ENCODE assay signal across 23 cellular contexts in the genomic region with DNA sequence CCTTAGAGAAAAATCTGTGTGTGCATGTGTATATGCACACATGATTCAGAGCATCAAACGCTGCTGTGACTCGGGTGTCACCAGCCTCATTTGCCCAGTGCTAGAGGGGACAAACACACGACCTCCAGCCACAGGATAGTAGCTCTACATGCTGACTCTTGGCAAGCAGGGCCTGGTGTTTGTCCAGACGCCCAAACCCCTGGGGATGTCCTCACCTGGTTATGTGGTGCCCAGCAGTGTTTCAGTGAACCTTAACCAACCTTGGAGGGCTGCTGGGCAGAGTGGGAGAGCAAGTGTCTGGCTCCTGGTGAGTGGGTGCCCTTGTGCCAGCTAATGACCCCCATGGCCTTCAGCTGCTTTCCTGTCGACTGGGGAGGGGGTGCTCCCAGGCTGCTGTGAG. TPM values are rescaled to one million over a fixed set of nuclear protein-coding genes. Genes with fewer than 3 reads are reported as not detected.
"Had no signal": no experiment of that assay in that cellular context is flagged by ENCODE, and none has a peak within 500 bp of the region (broad histone marks: within the 10 kb centered on the region; RNA-seq: fewer than 3 reads in every experiment).

No MANE protein-coding gene starts in this region.

- DNase-seq: effector memory CD8-positive, alpha-beta T cell; glutamatergic neuron; left colon; mesendoderm; naive B cell; right cardiac atrium; small intestine; stimulated activated CD4-positive, alpha-beta T cell treated with anti-CD3 and anti-CD28 coated beads, Interleukin-2, amount 100 ng/mL, for 48 hours; stimulated activated CD8-positive, alpha-beta memory T cell treated with anti-CD3 and anti-CD28 coated beads, Interleukin-4, amount 100 ng/mL, for 48 hours; stimulated activated naive CD8-positive, alpha-beta T cell treated with anti-CD3 and anti-CD28 coated beads, Interleukin-15, Interleukin-2, amounts not matched to agents 100 U/mL and 50 U/mL, for 24 hours; upper lobe of left lung had no signal

- H3K27ac ChIP-seq: epithelial cell of prostate, esophagus muscularis mucosa, gastroesophageal sphincter, neutrophil, tibial artery, upper lobe of left lung had no signal

- H3K4me3 ChIP-seq: esophagus muscularis mucosa, gastroesophageal sphincter, tibial artery, upper lobe of left lung had no signal

- H3K4me1 ChIP-seq: esophagus muscularis mucosa, gastroesophageal sphincter, tibial artery, upper lobe of left lung had no signal

- FAIRE-seq: keratinocyte, small intestine had no signal

- H3K27me3 ChIP-seq: upper lobe of left lung had no signal

- ATAC-seq: effector memory CD8-positive, alpha-beta T cell; gastroesophageal sphincter; left colon; right cardiac atrium; stimulated activated effector memory CD8-positive, alpha-beta T cell treated with anti-CD3 and anti-CD28 coated beads, Interleukin-12 subunit alpha, Interleukin-12 subunit beta, amount 100 ng/mL, for 72 hours; stimulated activated naive CD8-positive, alpha-beta T cell treated with anti-CD3 and anti-CD28 coated beads, Interleukin-15, Interleukin-2, amounts not matched to agents 100 U/mL and 50 U/mL, for 24 hours had no signal

- H3K9me3 ChIP-seq: esophagus muscularis mucosa, gastroesophageal sphincter, neutrophil, tibial artery, upper lobe of left lung had no signal

- H3K36me3 ChIP-seq: esophagus muscularis mucosa, gastroesophageal sphincter, neutrophil, tibial artery, upper lobe of left lung had no signal

RNA-seq across cellular contexts. Expression of a gene that starts 26.7 kb away (rescaled TPM):
- total RNA-seq: esophagus muscularis mucosa, fibroblast of villous mesenchyme, gastroesophageal sphincter, left colon, lung microvascular endothelial cell, osteoblast, right cardiac atrium, temporal lobe, upper lobe of left lung had no signal
- polyA plus RNA-seq: keratinocyte, liver, right cardiac atrium, small intestine had no signal
